In genomic region chr1:67840449-67840848, GRCh38 we compare ENCODE assay signal across 1 cellular context.
TF ChIP-seq lines count a peak whose summit lies in the region.

No MANE protein-coding gene starts in this region.

TF ChIP-seq in WTC11, 78 proteins besides CTCF, POLR2A, EP300 and RAD21 (continued from another document):
- TF ChIP-seq FOXP4 (CRISPR knock-in tag; IDR thresholded peaks at IDR 0.05), result no peak
- TF ChIP-seq HMGA2 (CRISPR knock-in tag; IDR thresholded peaks at IDR 0.05), result no peak
- no peak for TF ChIP-seq SMAD4 (CRISPR knock-in tag; IDR thresholded peaks at IDR 0.05)
- TF ChIP-seq ERG (CRISPR knock-in tag; IDR thresholded peaks at IDR 0.05), result no peak
